ENCODE assay signal across 7 cellular contexts in the genomic region with DNA sequence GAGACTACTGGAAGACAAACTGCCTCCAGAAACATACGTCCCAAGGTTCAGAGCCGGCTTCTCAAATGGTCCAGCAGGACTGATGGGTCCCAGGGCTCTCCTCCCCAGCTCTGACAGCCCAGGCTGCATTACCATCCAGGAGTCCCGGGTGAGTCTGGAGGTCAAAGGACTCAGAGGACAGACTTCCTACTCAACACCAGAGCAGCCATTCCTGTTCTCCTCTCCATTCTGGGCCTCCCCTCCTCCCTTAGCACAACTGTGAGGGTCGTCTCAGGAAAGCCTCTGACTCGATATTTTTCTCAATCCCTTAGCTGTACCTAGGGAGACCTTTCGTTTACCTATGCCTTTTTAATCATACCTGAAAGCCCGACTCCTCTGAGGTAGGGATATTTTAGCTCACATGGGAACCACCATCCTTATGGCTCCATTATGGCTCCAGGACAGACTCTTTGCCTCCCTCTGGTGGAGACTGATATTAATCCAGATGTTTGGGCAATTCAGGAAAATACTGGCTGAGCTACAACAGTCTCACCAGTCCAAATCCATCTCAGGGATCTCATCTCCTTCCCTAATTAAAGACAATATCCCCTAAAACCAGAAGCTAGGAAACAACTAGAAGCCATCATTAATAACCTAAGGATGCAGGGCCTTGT.
DNase-seq lines count a peak whose midpoint lies in the region; ATAC-seq and TF ChIP-seq lines count a peak whose summit lies in the region.
"Not testable (repeated sequence)": the region's sequence is repeated elsewhere in the genome, so short reads cannot be mapped to it uniquely, and the experiment has no call there.

No MANE protein-coding gene starts in this region.

- CTCF ChIA-PET in CD8-positive, alpha-beta T cell (lab: Charles Lee), result interaction anchor here (0.6 kb wide), 1 partner anchor 70 kb away, joined by 4 read pairs; no protein-coding TSS in a partner anchor

- TF ChIP-seq RAD21 in liver (IDR thresholded peaks at IDR 0.05), result peak; percentile 32 to 43

- H3K4me1 Mint-ChIP-seq in CD8-positive, alpha-beta T cell (ENCODE audit: low read depth); HFFc6 (ENCODE audit: low read depth): not testable (repeated sequence)

- ATAC-seq in CD8-positive, alpha-beta T cell, result peak; percentile 36
- ATAC-seq in RWPE2 (ENCODE audit: low read depth) (peak; percentile 57; the same call in 2 of the 3 replicates), body of pancreas (peak; percentile 64), psoas muscle (peak in 3 of 4 donors; percentile 53 to 83 (median 68))

- not testable (repeated sequence) for H3K36me3 ChIP-seq in CD8-positive, alpha-beta T cell (ENCODE audit: insufficient read depth, low read length); RWPE2 (ENCODE audit: low read depth); body of pancreas (replicated peaks in 1 of 2; ENCODE audit: insufficient read depth in 1 of 2, low read depth in 2 of 2); liver (ENCODE audit: control insufficient read depth in 4 of 4, insufficient read depth in 3 of 4, low read depth in 1 of 4, low read length in 3 of 4); psoas muscle (ENCODE audit: insufficient read depth in 1 of 2, low read depth in 1 of 2)

- H3K9me3 Mint-ChIP-seq in CD8-positive, alpha-beta T cell; HFFc6: not testable (repeated sequence)

- not testable (repeated sequence) for H3K9me3 ChIP-seq in CD8-positive, alpha-beta T cell (ENCODE audit: low read length); RWPE2 (ENCODE audit: severe bottlenecking); body of pancreas; liver (ENCODE audit: control insufficient read depth in 4 of 4, low read length in 3 of 4); psoas muscle

- WGBS in body of pancreas, 2 donors, result 56 to 65% methylated on average over 3 to 4 of the region's 7 CpGs
- 87% methylated on average over 4 of the region's 7 CpGs for WGBS in liver
- WGBS in psoas muscle, 3 donors, result 73 to 92% (median 81%) methylated on average over 1 to 4 of the region's 7 CpGs

- H3K4me3 Mint-ChIP-seq in CD8-positive, alpha-beta T cell; HFFc6: not testable (repeated sequence)

- H3K27ac ChIP-seq in CD8-positive, alpha-beta T cell (ENCODE audit: low read depth, low read length); RWPE2 (ENCODE audit: poor library complexity, severe bottlenecking); body of pancreas; liver (ENCODE audit: low read depth in 1 of 2, low read length in 2 of 2); psoas muscle: not testable (repeated sequence)

- not testable (repeated sequence) for H3K27me3 ChIP-seq in CD8-positive, alpha-beta T cell (ENCODE audit: insufficient read depth, low read length); RWPE2 (ENCODE audit: insufficient read depth, poor library complexity, severe bottlenecking); body of pancreas; liver (ENCODE audit: control insufficient read depth in 4 of 4, insufficient read depth in 4 of 4, low read length in 3 of 4); psoas muscle (ENCODE audit: insufficient read depth in 3 of 3, low read length in 2 of 3)

- H3K27me3 Mint-ChIP-seq in CD8-positive, alpha-beta T cell (ENCODE audit: low read depth); HFFc6 (ENCODE audit: insufficient read depth): not testable (repeated sequence)

- H3K9ac ChIP-seq in liver (ENCODE audit: low read depth in 1 of 2, low read length in 2 of 2), result not testable (repeated sequence)

- POLR2A ChIA-PET in CD8-positive, alpha-beta T cell (lab: Charles Lee), result not testable (repeated sequence)

- H3K4me3 ChIP-seq in CD8-positive, alpha-beta T cell (ENCODE audit: low read depth, low read length); RWPE2 (ENCODE audit: severe bottlenecking); body of pancreas; fibroblast of mammary gland (ENCODE audit: control insufficient read depth, low read depth, low read length); liver (ENCODE audit: low read depth in 1 of 3, low read length in 3 of 3); psoas muscle: not testable (repeated sequence)

- not testable (repeated sequence) for TF ChIP-seq POLR2A in body of pancreas (IDR thresholded peaks at IDR 0.05)

- not testable (repeated sequence) for H3K4me1 ChIP-seq in CD8-positive, alpha-beta T cell (ENCODE audit: insufficient read depth, low read length); RWPE2 (ENCODE audit: insufficient read depth, poor library complexity, severe bottlenecking); body of pancreas; liver (ENCODE audit: control insufficient read depth in 4 of 4, insufficient read depth in 4 of 4, low read length in 3 of 4); psoas muscle

- H3K36me3 Mint-ChIP-seq in CD8-positive, alpha-beta T cell; HFFc6 (ENCODE audit: low read depth): not testable (repeated sequence)

- not testable (repeated sequence) for H3K27ac Mint-ChIP-seq in CD8-positive, alpha-beta T cell; HFFc6

- intact Hi-C loops in CD8-positive, alpha-beta T cell (cut with DNase I, micrococcal nuclease); body of pancreas (cut with DNase I); psoas muscle (cut with DNase I): not testable (repeated sequence)

- DNase-seq in CD8-positive, alpha-beta T cell; HFFc6; RWPE2 (ENCODE audit: low spot score); fibroblast of mammary gland (ENCODE audit: low read depth); psoas muscle: not testable (repeated sequence)
- DNase-seq in body of pancreas, result peak in 1 of 4 donors; percentile 2

- TF ChIP-seq CTCF in CD8-positive, alpha-beta T cell (IDR thresholded peaks at IDR 0.05); liver (IDR thresholded peaks at IDR 0.05; ENCODE audit: low read depth, low read length, missing input control): not testable (repeated sequence)
- peak; percentile 46 for TF ChIP-seq CTCF in HFFc6 (IDR thresholded peaks at IDR 0.05)
- peak; percentile 25 for TF ChIP-seq CTCF in RWPE2 (IDR thresholded peaks at IDR 0.05; ENCODE audit: poor library complexity, severe bottlenecking)
- peak in 6 of 7 experiments; percentile 11 to 56 (median 41) for TF ChIP-seq CTCF in body of pancreas (IDR thresholded peaks at IDR 0.05)
- peak; percentile 1 for TF ChIP-seq CTCF in fibroblast of mammary gland (conservative IDR thresholded peaks at IDR 0.05; ENCODE audit: control insufficient read depth, insufficient read depth, low read depth, low read length)
- TF ChIP-seq CTCF in psoas muscle (IDR thresholded peaks at IDR 0.05), result peak; percentile 22
